16 cellular contexts compared by ENCODE assay signal in genomic region chrX:11040405-11040804, GRCh38.
"Had no signal": no experiment of that assay in that cellular context is flagged by ENCODE, and none has a peak within 500 bp of the region (broad histone marks: within the 10 kb centered on the region; RNA-seq: fewer than 3 reads in every experiment).

No MANE protein-coding gene starts in this region.

- H3K9me3 ChIP-seq: esophagus squamous epithelium, gastroesophageal sphincter, lower lobe of right lung, neutrophil, vagina had no signal

- H3K36me3 ChIP-seq: adrenal gland, esophagus squamous epithelium, gastroesophageal sphincter, lower lobe of right lung, neutrophil, spleen, tibial artery, vagina had no signal

- H3K27me3 ChIP-seq: adrenal gland, esophagus squamous epithelium, gastroesophageal sphincter, neutrophil, spleen, tibial artery, vagina had no signal

- H3K9me3 Mint-ChIP-seq: activated T-helper 2 cell treated with anti-CD3 and anti-CD28 coated beads, Interferon-gamma antibody, Interleukin-2, Interleukin-4, amounts not matched to agents 10 μg/mL and 5 μg/mL and 100 μg/mL, durations not matched to agents 14 hours and 24 hours and 36 hours; stimulated activated memory B cell treated with anti-CD40 and anti-IgM and Interleukin-4, amounts not matched to agents 10 μg/mL and 1 μg/mL and 100 μg/mL, for 72 hours had no signal

- H3K27ac Mint-ChIP-seq: activated T-helper 2 cell treated with anti-CD3 and anti-CD28 coated beads, Interferon-gamma antibody, Interleukin-2, Interleukin-4, amounts not matched to agents 10 μg/mL and 5 μg/mL and 100 μg/mL, durations not matched to agents 14 hours and 24 hours and 36 hours; stimulated activated memory B cell treated with anti-CD40 and anti-IgM and Interleukin-4, amounts not matched to agents 10 μg/mL and 1 μg/mL and 100 μg/mL, for 72 hours had no signal

- H3K4me3 Mint-ChIP-seq: stimulated activated memory B cell treated with anti-CD40 and anti-IgM and Interleukin-4, amounts not matched to agents 10 μg/mL and 1 μg/mL and 100 μg/mL, for 72 hours had no signal

- DNase-seq: activated naive CD4-positive, alpha-beta T cell treated with anti-CD3 and anti-CD28 coated beads, Interleukin-2, amount 50 U/mL, for 16 hours; adrenal gland; dermis blood vessel endothelial cell; esophagus squamous epithelium; kidney glomerular epithelial cell; lower lobe of right lung; midbrain; right cardiac atrium; spleen; stimulated activated CD4-positive, alpha-beta T cell treated with anti-CD3 and anti-CD28 coated beads, Interleukin-1b, Interleukin-23, amount 100 ng/mL, for 48 hours; tibial artery had no signal

- ATAC-seq: gastroesophageal sphincter; lower lobe of right lung; right cardiac atrium; stimulated activated memory B cell treated with anti-CD40 and anti-IgM and Interleukin-4, amounts not matched to agents 10 μg/mL and 1 μg/mL and 100 μg/mL, for 72 hours had no signal

- H3K27ac ChIP-seq: adrenal gland, esophagus squamous epithelium, gastroesophageal sphincter, lower lobe of right lung, neutrophil, spleen, tibial artery, vagina had no signal

- H3K4me1 ChIP-seq: adrenal gland, esophagus squamous epithelium, gastroesophageal sphincter, lower lobe of right lung, spleen, tibial artery, vagina had no signal

- H3K27me3 Mint-ChIP-seq: stimulated activated memory B cell treated with anti-CD40 and anti-IgM and Interleukin-4, amounts not matched to agents 10 μg/mL and 1 μg/mL and 100 μg/mL, for 72 hours had no signal

- H3K36me3 Mint-ChIP-seq: stimulated activated memory B cell treated with anti-CD40 and anti-IgM and Interleukin-4, amounts not matched to agents 10 μg/mL and 1 μg/mL and 100 μg/mL, for 72 hours had no signal

- H3K4me1 Mint-ChIP-seq: stimulated activated memory B cell treated with anti-CD40 and anti-IgM and Interleukin-4, amounts not matched to agents 10 μg/mL and 1 μg/mL and 100 μg/mL, for 72 hours had no signal

- H3K4me3 ChIP-seq: adrenal gland, esophagus squamous epithelium, gastroesophageal sphincter, lower lobe of right lung, spleen, tibial artery, vagina had no signal
